11 cellular contexts compared by ENCODE assay signal in the genomic region with DNA sequence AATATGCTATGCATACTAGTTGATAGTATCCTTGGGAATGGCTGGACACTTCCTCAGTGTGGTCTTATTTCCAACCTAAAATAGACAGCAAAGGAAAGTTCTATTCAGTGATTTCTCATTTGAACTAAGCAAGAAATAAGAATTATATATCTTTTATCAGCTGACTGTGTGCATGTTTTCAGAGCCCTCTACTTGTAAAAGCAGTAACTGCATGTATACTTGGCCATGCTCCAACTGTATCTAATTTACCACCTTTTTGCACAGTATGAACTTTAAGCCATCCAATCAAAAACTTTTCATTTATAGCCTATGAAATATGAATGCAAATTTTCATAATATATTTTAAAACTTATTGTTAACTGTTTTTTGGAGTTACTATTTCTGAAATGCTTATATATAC.
A peak's percentile ranks its signal among the peaks of the same experiment; 100 is the strongest.
DNase-seq lines count a peak whose midpoint lies in the region; ATAC-seq and TF ChIP-seq lines count a peak whose summit lies in the region.
"Had no signal": no experiment of that assay in that cellular context is flagged by ENCODE, and none has a peak within 500 bp of the region (broad histone marks: within the 10 kb centered on the region; RNA-seq: fewer than 3 reads in every experiment).

No MANE protein-coding gene starts in this region.

- H3K9ac ChIP-seq in mammary epithelial cell (ENCODE audit: insufficient read depth, low read length) = no peak overlapping the region

- dilution Hi-C loops in mammary epithelial cell (cut with HindIII; ENCODE audit: low sequenced_read_pairs) = no loop called here

- in situ Hi-C loops in mammary epithelial cell (cut with MboI; ENCODE audit: low sequenced_read_pairs in 2 of 2) (no loop called here), GM13977 (cut with MboI; ENCODE audit: low pct_unique_long_range_greater_than_20kb, low sequenced_read_pairs, unreplicated experiment) (no loop called here)

- no peaks in the 10 kb centered on the region for H3K9me3 ChIP-seq in mammary epithelial cell (replicated peaks; ENCODE audit: insufficient read depth, low read length)
- H3K9me3 ChIP-seq in osteoblast (ENCODE audit: low read depth, low read length) = no peaks in the 10 kb centered on the region
- H3K9me3 ChIP-seq: neutrophil had no signal

- H3K27ac ChIP-seq in mammary epithelial cell (ENCODE audit: insufficient read depth, low read depth, low read length) (no peak overlapping the region), osteoblast (ENCODE audit: low read depth, low read length) (no peak overlapping the region)
- H3K27ac ChIP-seq: neutrophil had no signal

- BruUV-seq in mammary epithelial cell (replicated peaks; lab: Mats Ljungman, UMichigan) = no TSS peak

- H2AFZ ChIP-seq in mammary epithelial cell (ENCODE audit: low read depth, low read length) = no peak overlapping the region
- H2AFZ ChIP-seq in osteoblast (ENCODE audit: low read length) = no peak overlapping the region

- H3K4me3 ChIP-seq in mammary epithelial cell (replicated peaks in 1 of 3; ENCODE audit: insufficient read depth in 1 of 3, low read depth in 2 of 3, low read length in 3 of 3) (no peak overlapping the region), osteoblast (ENCODE audit: insufficient read depth, low read length) (no peak overlapping the region)

- H3K79me2 ChIP-seq in mammary epithelial cell (ENCODE audit: insufficient read depth, low read length) = no peaks in the 10 kb centered on the region
- H3K79me2 ChIP-seq in osteoblast (ENCODE audit: insufficient read depth, low read length) = no peaks in the 10 kb centered on the region

- H3K27me3 ChIP-seq in mammary epithelial cell (ENCODE audit: insufficient read depth, low read length) = no peaks in the 10 kb centered on the region
- no peaks in the 10 kb centered on the region for H3K27me3 ChIP-seq in osteoblast (ENCODE audit: insufficient read depth, low read length)
- H3K27me3 ChIP-seq: neutrophil had no signal

- no peaks in the 10 kb centered on the region for H4K20me1 ChIP-seq in mammary epithelial cell (ENCODE audit: insufficient read depth, low read length)
- no peaks in the 10 kb centered on the region for H4K20me1 ChIP-seq in osteoblast (ENCODE audit: insufficient read depth, low read length)

- no peaks in the 10 kb centered on the region for H3K36me3 ChIP-seq in mammary epithelial cell (ENCODE audit: insufficient read depth, low read length)
- no peaks in the 10 kb centered on the region for H3K36me3 ChIP-seq in osteoblast (ENCODE audit: insufficient read depth, low read length)
- H3K36me3 ChIP-seq: neutrophil had no signal

- H3K4me1 ChIP-seq in mammary epithelial cell (ENCODE audit: insufficient read depth, low read length) (no peaks in the 10 kb centered on the region), osteoblast (ENCODE audit: insufficient read depth, low read length) (peaks cover 9% of the 10 kb centered on the region)

- H3K4me2 ChIP-seq in mammary epithelial cell (ENCODE audit: insufficient read depth, low read depth, low read length) = no peak overlapping the region
- no peak overlapping the region for H3K4me2 ChIP-seq in osteoblast (ENCODE audit: insufficient read depth, low read length)

- peak; percentile 3 for DNase-seq in DMS53 (lab: John Stamatoyannopoulos, UW)
- DNase-seq in DMS53 treated with DMSO at 0.1 percent for 48 hours (lab: John Stamatoyannopoulos, UW; ENCODE audit: unreplicated experiment) = no peak
- peak; percentile 69 for DNase-seq in NCI-H69 (lab: John Stamatoyannopoulos, UW)
- DNase-seq in mammary epithelial cell = no peak
- DNase-seq in osteoblast (ENCODE audit: insufficient read length, low spot score, missing footprints) = no peak
- no peak for DNase-seq in GM13977 (ENCODE audit: low spot score)
- DNase-seq in stimulated activated naive CD4-positive, alpha-beta T cell (lab: John Stamatoyannopoulos, UW) = no peak
- DNase-seq: NCI-H2029 had no signal

- CTCF ChIA-PET in mammary epithelial cell (lab: Charles Lee; ENCODE audit: low non-redundant PET) = no interaction called here

- intact Hi-C loops in mammary epithelial cell (cut with micrococcal nuclease) = no loop called here

- peak; percentile 25 to 41 for TF ChIP-seq CTCF in mammary epithelial cell (conservative IDR thresholded peaks at IDR 0.05 in 1 of 2, IDR thresholded peaks at IDR 0.05 in 1 of 2; ENCODE audit: extremely low read depth in 1 of 2, insufficient read depth in 1 of 2, low read depth in 1 of 2, low read length in 2 of 2)
- peak; percentile 27 for TF ChIP-seq CTCF in osteoblast (IDR thresholded peaks at IDR 0.05; ENCODE audit: extremely low read depth, low read depth, low read length)
- no peak for TF ChIP-seq CTCF in GM13977 (IDR thresholded peaks at IDR 0.05; ENCODE audit: extremely low read depth, insufficient read depth, missing control alignments)

- no peak for ATAC-seq in GM21619 (IDR thresholded peaks at IDR 0.05; ENCODE audit: unreplicated experiment)
- ATAC-seq: esophagus mucosa had no signal

Comparison
In these comparisons a context has a peak if more than half of its experiments do, and no peak if none do; other contexts are left out.
1. DNase-seq: peak in DMS53 (single experiment) and NCI-H69 (single experiment); none in DMS53 treated with DMSO at 0.1 percent for 48 hours (single experiment), mammary epithelial cell (single experiment), osteoblast (single experiment), GM13977 (single experiment) and stimulated activated naive CD4-positive, alpha-beta T cell (0 of 6).